In genomic region chr7:25368599-25368998, GRCh38 we compare ENCODE assay signal across 28 cellular contexts.
"Had no signal": no experiment of that assay in that cellular context is flagged by ENCODE, and none has a peak within 500 bp of the region (broad histone marks: within the 10 kb centered on the region; RNA-seq: fewer than 3 reads in every experiment).

No MANE protein-coding gene starts in this region.

- H3K9me3 ChIP-seq: pancreas, prostate gland, testis, thyroid gland, upper lobe of right lung had no signal

- H3K36me3 ChIP-seq: heart right ventricle, left lung, lower lobe of right lung, pancreas, prostate gland, stomach, thyroid gland, transverse colon, upper lobe of right lung had no signal

- H2AFZ ChIP-seq: hepatocyte had no signal

- ATAC-seq: heart right ventricle; left cardiac atrium; left lung; lower lobe of right lung; natural killer cell; pancreas; right cardiac atrium; sciatic nerve; stimulated activated effector memory CD8-positive, alpha-beta T cell treated with anti-CD3 and anti-CD28 coated beads, Interleukin-12 subunit alpha, Interleukin-12 subunit beta, amount 100 ng/mL, for 72 hours; upper lobe of right lung had no signal

- H3K4me3 Mint-ChIP-seq: naive B cell; natural killer cell; stimulated activated effector memory CD8-positive, alpha-beta T cell treated with anti-CD3 and anti-CD28 coated beads, Interleukin-12 subunit alpha, Interleukin-12 subunit beta, amount 100 ng/mL, for 72 hours had no signal

- H3K4me2 ChIP-seq: hepatocyte had no signal

- H3K27me3 ChIP-seq: hepatocyte, left lung, pancreas, stomach, testis, thyroid gland, transverse colon, upper lobe of right lung had no signal

- H3K27ac Mint-ChIP-seq: naive B cell; natural killer cell; stimulated activated effector memory CD8-positive, alpha-beta T cell treated with anti-CD3 and anti-CD28 coated beads, Interleukin-12 subunit alpha, Interleukin-12 subunit beta, amount 100 ng/mL, for 72 hours had no signal

- H3K27ac ChIP-seq: heart right ventricle, hepatocyte, left lung, lower lobe of right lung, pancreas, prostate gland, stomach, testis, thyroid gland, transverse colon, upper lobe of right lung had no signal

- H3K4me1 ChIP-seq: lower lobe of right lung, prostate gland, testis, thyroid gland, transverse colon, upper lobe of right lung had no signal

- H3K4me1 Mint-ChIP-seq: naive B cell; natural killer cell; stimulated activated effector memory CD8-positive, alpha-beta T cell treated with anti-CD3 and anti-CD28 coated beads, Interleukin-12 subunit alpha, Interleukin-12 subunit beta, amount 100 ng/mL, for 72 hours had no signal

- H3K79me2 ChIP-seq: hepatocyte had no signal

- H3K4me3 ChIP-seq: heart right ventricle, hepatocyte, left lung, lower lobe of right lung, pancreas, prostate gland, skin epidermis, stomach, testis, thyroid gland, transverse colon, upper lobe of right lung had no signal

- DNase-seq: heart right ventricle; kidney glomerular epithelial cell; left cardiac atrium; left lung; lower lobe of right lung; mammary epithelial cell; mesenchymal stem cell; naive B cell; natural killer cell; pancreas; posterior cingulate gyrus; retina; right cardiac atrium; stimulated activated CD4-positive, alpha-beta T cell treated with anti-CD3 and anti-CD28 coated beads, Interleukin-12 subunit alpha, Interleukin-12 subunit beta, amount 100 ng/mL, for 4 hours; stimulated activated CD4-positive, alpha-beta T cell treated with anti-CD3 and anti-CD28 coated beads, Interleukin-15, amount 100 ng/mL, for 24 hours; stimulated activated CD4-positive, alpha-beta T cell treated with anti-CD3 and anti-CD28 coated beads, Interleukin-2, amount 100 ng/mL, for 24 hours; stimulated activated CD4-positive, alpha-beta T cell treated with anti-CD3 and anti-CD28 coated beads, Interleukin-4, amount 100 ng/mL, for 1 hour; stimulated activated naive CD4-positive, alpha-beta T cell; stomach; testis; thyroid gland; transverse colon; upper lobe of right lung had no signal

- H3K36me3 Mint-ChIP-seq: stimulated activated effector memory CD8-positive, alpha-beta T cell treated with anti-CD3 and anti-CD28 coated beads, Interleukin-12 subunit alpha, Interleukin-12 subunit beta, amount 100 ng/mL, for 72 hours had no signal
